In genomic region chr6:143529095-143529494, GRCh38 we compare ENCODE assay signal across 12 cellular contexts. TPM values are rescaled to one million over a fixed set of nuclear protein-coding genes. Genes with fewer than 3 reads are reported as not detected.
A peak's percentile ranks its signal among the peaks of the same experiment; 100 is the strongest.
DNase-seq lines count a peak whose midpoint lies in the region; ATAC-seq, FAIRE-seq and TF ChIP-seq lines count a peak whose summit lies in the region.
"Had no signal": no experiment of that assay in that cellular context is flagged by ENCODE, and none has a peak within 500 bp of the region (broad histone marks: within the 10 kb centered on the region; RNA-seq: fewer than 3 reads in every experiment).

No MANE protein-coding gene starts in this region.

- TF ChIP-seq POLR2A in lower leg skin (IDR thresholded peaks at IDR 0.05) = no peak

- H3K79me2 ChIP-seq in neural cell (replicated peaks; ENCODE audit: insufficient read depth, low read length) = no peaks in the 10 kb centered on the region

- peaks cover 7% of the 10 kb centered on the region for H3K27me3 Mint-ChIP-seq in HFFc6 (ENCODE audit: insufficient read depth)

- H3K9me3 Mint-ChIP-seq in HFFc6 = no peaks in the 10 kb centered on the region

- H3K4me1 Mint-ChIP-seq in HFFc6 (ENCODE audit: low read depth) = no peaks in the 10 kb centered on the region

- no peak for TF ChIP-seq EP300 in neural cell (conservative IDR thresholded peaks at IDR 0.05; ENCODE audit: poor library complexity, severe bottlenecking)

- no peak overlapping the region for H3K4me2 ChIP-seq in neural cell (ENCODE audit: low read length)

- no peak overlapping the region for H3K27ac ChIP-seq in neural cell (ENCODE audit: low read length)

- DNase-seq in NCI-H82 (lab: John Stamatoyannopoulos, UW) (peak; percentile 49), NCI-H82 treated with DMSO at 0.1 percent for 48 hours (lab: John Stamatoyannopoulos, UW; ENCODE audit: unreplicated experiment) (no peak), HFFc6 (no peak), lower leg skin (ENCODE audit: low spot score in 2 of 2) (no peak), nucleus accumbens (lab: John Stamatoyannopoulos, UW) (no peak)
- DNase-seq: NCI-H446 treated with DMSO at 0.1 percent for 48 hours had no signal

- peak; percentile 29 for FAIRE-seq in TTC549 (lab: Jason Lieb, UNC)
- FAIRE-seq: H54 had no signal

- WGBS in lower leg skin, 2 donors = 53 to 54% methylated on average over 2 of the region's 2 CpGs

- no peaks in the 10 kb centered on the region for H4K20me1 ChIP-seq in neural cell (ENCODE audit: insufficient read depth)

- no peaks in the 10 kb centered on the region for H3K36me3 ChIP-seq in neural cell (ENCODE audit: insufficient read depth, low read length)

- H3K4me3 ChIP-seq in neural cell (ENCODE audit: low read length) (no peak overlapping the region), lower leg skin (ENCODE audit: low read depth, poor library complexity, severe bottlenecking) (no peak overlapping the region)

- no peak overlapping the region for H3K9ac ChIP-seq in neural cell (ENCODE audit: low read length)

- H3K27me3 ChIP-seq in neural cell (ENCODE audit: insufficient read depth, low read depth, low read length) = no peaks in the 10 kb centered on the region

- no peaks in the 10 kb centered on the region for H3K36me3 Mint-ChIP-seq in HFFc6 (ENCODE audit: low read depth)

- H3K27ac Mint-ChIP-seq in HFFc6 = no peak overlapping the region

- TF ChIP-seq RAD21 in neural cell (conservative IDR thresholded peaks at IDR 0.05) = no peak

- intact Hi-C loops in lower leg skin (cut with DNase I; ENCODE audit: low total_unique reads) = no loop called here

- H3K4me3 Mint-ChIP-seq in HFFc6 = no peak overlapping the region

- H3F3A ChIP-seq in neural cell (ENCODE audit: insufficient read depth, low read length, poor library complexity, severe bottlenecking) = no peaks in the 10 kb centered on the region

- no peak overlapping the region for H2AFZ ChIP-seq in neural cell (ENCODE audit: low read depth, low read length)

- ATAC-seq in GM18909 (IDR thresholded peaks at IDR 0.05; ENCODE audit: poor library complexity, unreplicated experiment) = no peak
- ATAC-seq: esophagus mucosa, sciatic nerve had no signal

- peak; percentile 21; the same call in 1 of the 2 replicates for TF ChIP-seq CTCF in HFFc6 (IDR thresholded peaks at IDR 0.05)
- TF ChIP-seq CTCF in neural cell (IDR thresholded peaks at IDR 0.05; ENCODE audit: poor library complexity, severe bottlenecking) = peak; percentile 36
- TF ChIP-seq CTCF in lower leg skin (IDR thresholded peaks at IDR 0.05) = no peak

- H3K9me2 ChIP-seq in neural cell (ENCODE audit: insufficient read depth, low read length) = no peaks in the 10 kb centered on the region

- H3K9me3 ChIP-seq in neural cell (ENCODE audit: low read length) = no peaks in the 10 kb centered on the region

TF ChIP-seq in neural cell, 6 proteins besides CTCF, POLR2A, EP300 and RAD21:
- TF ChIP-seq EZH2 (IDR thresholded peaks at IDR 0.05; ENCODE audit: borderline replicate concordance, insufficient read depth, low read length, poor library complexity, severe bottlenecking) (no peak), SMC3 (conservative IDR thresholded peaks at IDR 0.05; ENCODE audit: poor library complexity) (peak; percentile 30), MXI1 (conservative IDR thresholded peaks at IDR 0.05; ENCODE audit: poor library complexity, severe bottlenecking) (no peak), TAF1 (IDR thresholded peaks at IDR 0.05; ENCODE audit: low read depth) (no peak), POLR2AphosphoS5 (IDR thresholded peaks at IDR 0.05) (no peak)
- TF ChIP-seq, protein P1, sequence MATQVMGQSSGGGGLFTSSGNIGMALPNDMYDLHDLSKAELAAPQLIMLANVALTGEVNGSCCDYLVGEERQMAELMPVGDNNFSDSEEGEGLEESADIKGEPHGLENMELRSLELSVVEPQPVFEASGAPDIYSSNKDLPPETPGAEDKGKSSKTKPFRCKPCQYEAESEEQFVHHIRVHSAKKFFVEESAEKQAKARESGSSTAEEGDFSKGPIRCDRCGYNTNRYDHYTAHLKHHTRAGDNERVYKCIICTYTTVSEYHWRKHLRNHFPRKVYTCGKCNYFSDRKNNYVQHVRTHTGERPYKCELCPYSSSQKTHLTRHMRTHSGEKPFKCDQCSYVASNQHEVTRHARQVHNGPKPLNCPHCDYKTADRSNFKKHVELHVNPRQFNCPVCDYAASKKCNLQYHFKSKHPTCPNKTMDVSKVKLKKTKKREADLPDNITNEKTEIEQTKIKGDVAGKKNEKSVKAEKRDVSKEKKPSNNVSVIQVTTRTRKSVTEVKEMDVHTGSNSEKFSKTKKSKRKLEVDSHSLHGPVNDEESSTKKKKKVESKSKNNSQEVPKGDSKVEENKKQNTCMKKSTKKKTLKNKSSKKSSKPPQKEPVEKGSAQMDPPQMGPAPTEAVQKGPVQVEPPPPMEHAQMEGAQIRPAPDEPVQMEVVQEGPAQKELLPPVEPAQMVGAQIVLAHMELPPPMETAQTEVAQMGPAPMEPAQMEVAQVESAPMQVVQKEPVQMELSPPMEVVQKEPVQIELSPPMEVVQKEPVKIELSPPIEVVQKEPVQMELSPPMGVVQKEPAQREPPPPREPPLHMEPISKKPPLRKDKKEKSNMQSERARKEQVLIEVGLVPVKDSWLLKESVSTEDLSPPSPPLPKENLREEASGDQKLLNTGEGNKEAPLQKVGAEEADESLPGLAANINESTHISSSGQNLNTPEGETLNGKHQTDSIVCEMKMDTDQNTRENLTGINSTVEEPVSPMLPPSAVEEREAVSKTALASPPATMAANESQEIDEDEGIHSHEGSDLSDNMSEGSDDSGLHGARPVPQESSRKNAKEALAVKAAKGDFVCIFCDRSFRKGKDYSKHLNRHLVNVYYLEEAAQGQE (IDR thresholded peaks at IDR 0.05; ENCODE audit: borderline replicate concordance) = no peak
TF ChIP-seq in neural cell: peak in this region for 1.

RNA-seq across cellular contexts. Expression of gene FUCA2, which starts 17.6 kb away (rescaled TPM):
- total RNA-seq in HFFc6 (2021; fragmentation: NEBNext Ultra II Directional; extraction: Animal tissue kit (Norgen Biotek cat#: 25700)) = 100 to 1,000 TPM in 4 of 6 experiments, 10 to 100 TPM in 2; 86.4 to 126 (median 121) TPM
- polyA plus RNA-seq in neural cell = 3.0 and 6.0 TPM in 2 replicates
- 0.97 and 2.5 TPM in 2 replicates for polyA minus RNA-seq in neural cell
- 10 to 100 TPM in 3 of 4 donors, 1 to 10 TPM in 1; 3.3 to 11.4 (median 10.5) TPM for total RNA-seq in lower leg skin

Comparison
In these comparisons a context has a peak if more than half of its experiments do, and no peak if none do; other contexts are left out.
1. CTCF ChIP-seq: peak in HFFc6 (single experiment) and neural cell (single experiment); none in lower leg skin (0 of 3).
2. RNA of gene FUCA2, which starts 17.6 kb away (total RNA-seq): 86.4 to 126 TPM in HFFc6; 3.3 to 11.4 TPM in lower leg skin; every median in the first group is over 4 times any median in the second.